8 cellular contexts compared by ENCODE assay signal in genomic region chr4:1721003-1721665, GRCh38. TPM values are rescaled to one million over a fixed set of nuclear protein-coding genes. Genes with fewer than 3 reads are reported as not detected.
DNase-seq lines count a peak whose midpoint lies in the region; ATAC-seq and TF ChIP-seq lines count a peak whose summit lies in the region.

Gene TACC3 (plus strand): TSS chr4:1721521. CDS start chr4:1723422, 1,901 bp downstream.
Gene TMEM129 (minus strand): TSS chr4:1721323. CDS start chr4:1720837, 486 bp downstream.

- no peaks in the 10 kb centered on the region for H3K9me3 Mint-ChIP-seq in activated naive CD4-positive, alpha-beta T cell treated with anti-CD3 and anti-CD28 coated beads, Interleukin-2, amount 50 U/mL, for 72 hours

- ATAC-seq in HG02642 (IDR thresholded peaks at IDR 0.05; ENCODE audit: poor library complexity, unreplicated experiment) (peak; percentile 75), omental fat pad (ENCODE audit: low FRiP score) (peak; percentile 94)
- peak; percentile 77 to 85 for ATAC-seq in activated naive CD4-positive, alpha-beta T cell treated with anti-CD3 and anti-CD28 coated beads, Interleukin-2, amount 50 U/mL, for 72 hours

- DNase-seq in NCI-H1105 (lab: John Stamatoyannopoulos, UW) (peak; percentile 89), SKM-1 (lab: John Stamatoyannopoulos, UW; ENCODE audit: unreplicated experiment) (peak; percentile 94), glomerular endothelial cell (ENCODE audit: extremely low read depth, low read depth, low spot score) (no peak), omental fat pad (ENCODE audit: low spot score) (peak; percentile 75)
- peak; percentile 91 for DNase-seq in activated naive CD4-positive, alpha-beta T cell treated with anti-CD3 and anti-CD28 coated beads, Interleukin-2, amount 50 U/mL, for 72 hours (ENCODE audit: low spot score in 2 of 2)

- TF ChIP-seq CTCF in omental fat pad (IDR thresholded peaks at IDR 0.05): no peak

- H3K36me3 Mint-ChIP-seq in activated naive CD4-positive, alpha-beta T cell treated with anti-CD3 and anti-CD28 coated beads, Interleukin-2, amount 50 U/mL, for 72 hours: peaks cover 32 to 46% of the 10 kb centered on the region in 2 donors

- peak within 1 kb of the TSS; percentile 61 for H3K27ac ChIP-seq in temporal lobe (ENCODE audit: low read depth, low read length)

- peak within 1 kb of the TSS; percentile 94 to 99 for H3K27ac Mint-ChIP-seq in activated naive CD4-positive, alpha-beta T cell treated with anti-CD3 and anti-CD28 coated beads, Interleukin-2, amount 50 U/mL, for 72 hours

- peak; percentile 47 for TF ChIP-seq POLR2A in GM10847 (IDR thresholded peaks at IDR 0.05; ENCODE audit: extremely low read depth, insufficient read length)

RNA-seq across cellular contexts. Expression of gene TACC3, which starts in this region (rescaled TPM):
- total RNA-seq in activated naive CD4-positive, alpha-beta T cell treated with anti-CD3 and anti-CD28 coated beads, Interleukin-2, amount 50 U/mL, for 72 hours: 100 to 1,000 TPM; 195 to 295 TPM
- total RNA-seq in glomerular endothelial cell: 26.7 and 40.1 TPM in 2 replicates
- total RNA-seq in omental fat pad: 10 to 100 TPM in 2 of 4 donors, 1 to 10 TPM in 2; 6.0 to 25.7 (median 10.0) TPM
- 3.2 TPM for total RNA-seq in temporal lobe

RNA-seq across cellular contexts. Expression of gene TMEM129, which starts in this region (rescaled TPM):
- total RNA-seq in activated naive CD4-positive, alpha-beta T cell treated with anti-CD3 and anti-CD28 coated beads, Interleukin-2, amount 50 U/mL, for 72 hours: 10 to 100 TPM; 12.7 to 14.9 TPM
- total RNA-seq in glomerular endothelial cell (45.7 and 49.5 TPM in 2 replicates), omental fat pad (10 to 100 TPM; 31.9 to 59.0 (median 43.5) TPM), temporal lobe (8.9 TPM)
